Comparison of ENCODE assay signal across 21 cellular contexts in genomic region chr14:68981124-68981523, GRCh38. TPM values are rescaled to one million over a fixed set of nuclear protein-coding genes. Genes with fewer than 3 reads are reported as not detected.
A peak's percentile ranks its signal among the peaks of the same experiment; 100 is the strongest.
DNase-seq lines count a peak whose midpoint lies in the region; ATAC-seq, FAIRE-seq and TF ChIP-seq lines count a peak whose summit lies in the region.
"Had no signal": no experiment of that assay in that cellular context is flagged by ENCODE, and none has a peak within 500 bp of the region (broad histone marks: within the 10 kb centered on the region; RNA-seq: fewer than 3 reads in every experiment).

No MANE protein-coding gene starts in this region.

- no peak for FAIRE-seq in HTR-8/SVneo (lab: Jason Lieb, UNC)
- FAIRE-seq: G401.6, GM12878 had no signal

- intact Hi-C loops in activated naive CD4-positive, alpha-beta T cell treated with anti-CD3 and anti-CD28 coated beads for 36 hours (cut with micrococcal nuclease): loop anchor here (10.0 kb wide), 1 partner anchor 214 kb away; the partner anchor contains the start of gene EXD2
- intact Hi-C loops in naive thymus-derived CD4-positive, alpha-beta T cell (cut with micrococcal nuclease): loop anchor here in 1 of 2 donors (1.0 kb wide), 3 partner anchors 44 to 70 kb away; no protein-coding TSS in a partner anchor
- intact Hi-C loops in aorta (cut with DNase I): loop anchor here in 1 of 2 donors (5.0 kb wide), 1 partner anchor 106 kb away; no protein-coding TSS in a partner anchor

- peak; percentile 38 for DNase-seq in activated naive CD4-positive, alpha-beta T cell treated with anti-CD3 and anti-CD28 coated beads for 36 hours
- DNase-seq in activated naive CD4-positive, alpha-beta T cell treated with Interleukin-2 at 50 U/mL for 16 hours: no peak
- DNase-seq in naive thymus-derived CD4-positive, alpha-beta T cell: peak in 2 of 9 donors; percentile 19 to 35
- DNase-seq in aorta (no peak), 8988T (no peak), HTR-8/SVneo (ENCODE audit: insufficient read length, low spot score) (no peak)
- DNase-seq: activated B cell treated with CpG ODN at 0.5 μM for 24 hours; activated naive CD4-positive, alpha-beta T cell treated with anti-CD3 and anti-CD28 coated beads, Interleukin-2, amount 10 ng/mL, durations not matched to agents 7 days and 5 days; Caco-2; hypothalamus; KBM-7; kidney glomerular epithelial cell; NCI-H1105; RPMI8226; stimulated activated naive B cell treated with anti-CD40 and anti-IgM and Interleukin-4, amounts not matched to agents 10 μg/mL and 1 μg/mL and 100 μg/mL, for 72 hours had no signal

- H3K4me1 Mint-ChIP-seq in activated naive CD4-positive, alpha-beta T cell treated with anti-CD3 and anti-CD28 coated beads for 36 hours (ENCODE audit: low read depth): peaks cover 19% of the 10 kb centered on the region
- H3K4me1 Mint-ChIP-seq in brain: peaks cover 26% of the 10 kb centered on the region
- peaks cover 18 to 42% (median 33%) of the 10 kb centered on the region in 7 donors for H3K4me1 Mint-ChIP-seq in naive thymus-derived CD4-positive, alpha-beta T cell

- no peaks in the 10 kb centered on the region for H3K9me3 ChIP-seq in naive thymus-derived CD4-positive, alpha-beta T cell (ENCODE audit: control insufficient read depth in 2 of 3, low read length in 3 of 3)
- H3K9me3 ChIP-seq in aorta (ENCODE audit: control insufficient read depth, low read length): no peaks in the 10 kb centered on the region
- H3K9me3 ChIP-seq: breast epithelium, Caco-2 had no signal

- POLR2A ChIA-PET in naive thymus-derived CD4-positive, alpha-beta T cell (lab: Charles Lee): interaction anchor here (1.1 to 2.5 kb wide), 4 partner anchors 7 to 72 kb away, joined by 3 to 22 read pairs (median 7); no protein-coding TSS in a partner anchor

- H3K27me3 ChIP-seq in naive thymus-derived CD4-positive, alpha-beta T cell (ENCODE audit: control insufficient read depth in 2 of 2, insufficient read depth in 2 of 2, low read length in 2 of 2): no peaks in the 10 kb centered on the region
- H3K27me3 ChIP-seq in aorta (ENCODE audit: control insufficient read depth in 1 of 2, insufficient read depth in 2 of 2, low read length in 1 of 2): no peaks in the 10 kb centered on the region
- H3K27me3 ChIP-seq: breast epithelium had no signal

- no peaks in the 10 kb centered on the region for H3K27me3 Mint-ChIP-seq in activated naive CD4-positive, alpha-beta T cell treated with anti-CD3 and anti-CD28 coated beads for 36 hours (ENCODE audit: low read depth)
- peaks cover 15% of the 10 kb centered on the region for H3K27me3 Mint-ChIP-seq in brain
- H3K27me3 Mint-ChIP-seq in naive thymus-derived CD4-positive, alpha-beta T cell: peaks cover 0 to 38% (median 0%) of the 10 kb centered on the region in 5 donors

- H3K9me3 Mint-ChIP-seq in activated naive CD4-positive, alpha-beta T cell treated with anti-CD3 and anti-CD28 coated beads for 36 hours: no peaks in the 10 kb centered on the region
- H3K9me3 Mint-ChIP-seq in brain: peaks cover 0 to 2% (median 0%) of the 10 kb centered on the region in 5 experiments
- H3K9me3 Mint-ChIP-seq in naive thymus-derived CD4-positive, alpha-beta T cell: no peaks in the 10 kb centered on the region
- H3K9me3 Mint-ChIP-seq: activated B cell treated with CpG ODN at 0.5 μM for 24 hours; activated naive CD4-positive, alpha-beta T cell treated with anti-CD3 and anti-CD28 coated beads, Interleukin-2, amount 10 ng/mL, durations not matched to agents 7 days and 5 days; stimulated activated naive B cell treated with anti-CD40 and anti-IgM and Interleukin-4, amounts not matched to agents 10 μg/mL and 1 μg/mL and 100 μg/mL, for 72 hours had no signal

- H3K4me3 Mint-ChIP-seq in activated naive CD4-positive, alpha-beta T cell treated with anti-CD3 and anti-CD28 coated beads for 36 hours: no peak overlapping the region
- H3K4me3 Mint-ChIP-seq in brain: peak overlapping the region in 3 of 5 experiments; percentile 34 to 51 (median 44)
- peak overlapping the region in 4 of 10 donors; percentile 46 to 75 (median 56) for H3K4me3 Mint-ChIP-seq in naive thymus-derived CD4-positive, alpha-beta T cell
- H3K4me3 Mint-ChIP-seq: activated B cell treated with CpG ODN at 0.5 μM for 24 hours; activated naive CD4-positive, alpha-beta T cell treated with anti-CD3 and anti-CD28 coated beads, Interleukin-2, amount 10 ng/mL, durations not matched to agents 7 days and 5 days; stimulated activated naive B cell treated with anti-CD40 and anti-IgM and Interleukin-4, amounts not matched to agents 10 μg/mL and 1 μg/mL and 100 μg/mL, for 72 hours had no signal

- H3K36me3 ChIP-seq in naive thymus-derived CD4-positive, alpha-beta T cell (ENCODE audit: control insufficient read depth in 2 of 3, insufficient read depth in 3 of 3, low read length in 3 of 3): peaks cover 0 to 16% (median 0%) of the 10 kb centered on the region in 3 experiments
- H3K36me3 ChIP-seq in aorta (ENCODE audit: control insufficient read depth in 1 of 2, insufficient read depth in 2 of 2, low read length in 1 of 2): no peaks in the 10 kb centered on the region
- H3K36me3 ChIP-seq: breast epithelium had no signal

- no peak overlapping the region for H3K27ac ChIP-seq in naive thymus-derived CD4-positive, alpha-beta T cell (ENCODE audit: low read depth, low read length)
- H3K27ac ChIP-seq in aorta (ENCODE audit: low read depth in 1 of 2, low read length in 2 of 2): peak overlapping the region; percentile 22 to 82
- H3K27ac ChIP-seq: parathyroid adenoma had no signal

- no peak overlapping the region for H3K27ac Mint-ChIP-seq in activated naive CD4-positive, alpha-beta T cell treated with anti-CD3 and anti-CD28 coated beads for 36 hours
- H3K27ac Mint-ChIP-seq in brain: peak overlapping the region in 3 of 5 experiments; percentile 1 to 4 (median 1)
- peak overlapping the region in 7 of 9 donors; percentile 24 to 64 (median 57) for H3K27ac Mint-ChIP-seq in naive thymus-derived CD4-positive, alpha-beta T cell
- H3K27ac Mint-ChIP-seq: activated B cell treated with CpG ODN at 0.5 μM for 24 hours; activated naive CD4-positive, alpha-beta T cell treated with anti-CD3 and anti-CD28 coated beads, Interleukin-2, amount 10 ng/mL, durations not matched to agents 7 days and 5 days; stimulated activated naive B cell treated with anti-CD40 and anti-IgM and Interleukin-4, amounts not matched to agents 10 μg/mL and 1 μg/mL and 100 μg/mL, for 72 hours had no signal

- WGBS in aorta, 2 donors: 61 to 68% methylated on average over 4 of the region's 4 CpGs

- CTCF ChIA-PET in activated naive CD4-positive, alpha-beta T cell treated with anti-CD3 and anti-CD28 coated beads for 36 hours (lab: Charles Lee): interaction anchor here (1.1 to 1.2 kb wide), 2 partner anchors 8 to 68 kb away, joined by 3 to 4 read pairs; no protein-coding TSS in a partner anchor
- CTCF ChIA-PET in naive thymus-derived CD4-positive, alpha-beta T cell (lab: Charles Lee): interaction anchor here (1.0 to 1.6 kb wide), 3 partner anchors 12 to 68 kb away, joined by 4 to 5 read pairs (median 4); no protein-coding TSS in a partner anchor

- H3K36me3 Mint-ChIP-seq in activated naive CD4-positive, alpha-beta T cell treated with anti-CD3 and anti-CD28 coated beads for 36 hours (ENCODE audit: low read depth): peaks cover 2% of the 10 kb centered on the region
- no peaks in the 10 kb centered on the region for H3K36me3 Mint-ChIP-seq in brain
- peaks cover 0 to 5% (median 2%) of the 10 kb centered on the region in 5 donors for H3K36me3 Mint-ChIP-seq in naive thymus-derived CD4-positive, alpha-beta T cell
- H3K36me3 Mint-ChIP-seq: stimulated activated naive B cell treated with anti-CD40 and anti-IgM and Interleukin-4, amounts not matched to agents 10 μg/mL and 1 μg/mL and 100 μg/mL, for 72 hours had no signal

- peaks cover 5 to 17% of the 10 kb centered on the region in 2 donors for H3K4me1 ChIP-seq in naive thymus-derived CD4-positive, alpha-beta T cell (ENCODE audit: control insufficient read depth in 2 of 2, insufficient read depth in 2 of 2, low read length in 2 of 2)
- peaks cover 2 to 8% of the 10 kb centered on the region in 2 donors for H3K4me1 ChIP-seq in aorta (ENCODE audit: control insufficient read depth in 1 of 2, insufficient read depth in 2 of 2, low read length in 2 of 2)
- H3K4me1 ChIP-seq: parathyroid adenoma had no signal

- H3K4me3 ChIP-seq in naive thymus-derived CD4-positive, alpha-beta T cell (ENCODE audit: low read length): no peak overlapping the region
- no peak overlapping the region for H3K4me3 ChIP-seq in aorta (ENCODE audit: low read length in 2 of 2)
- H3K4me3 ChIP-seq: GM12878 had no signal

- no peak for TF ChIP-seq CTCF in brain (conservative IDR thresholded peaks at IDR 0.05)

- no peak for ATAC-seq in naive thymus-derived CD4-positive, alpha-beta T cell
- no peak for ATAC-seq in aorta (ENCODE audit: low FRiP score)
- no peak for ATAC-seq in HG03045 (IDR thresholded peaks at IDR 0.05; ENCODE audit: unreplicated experiment)
- ATAC-seq: GM12878; stimulated activated naive B cell treated with anti-CD40 and anti-IgM and Interleukin-4, amounts not matched to agents 10 μg/mL and 1 μg/mL and 100 μg/mL, for 72 hours had no signal

RNA-seq across cellular contexts. Expression of gene ACTN1, which starts 2.0 kb away (rescaled TPM):
- total RNA-seq in activated naive CD4-positive, alpha-beta T cell treated with anti-CD3 and anti-CD28 coated beads for 36 hours: 10 to 100 TPM; 79.7 to 80.6 TPM
- polyA plus RNA-seq in brain (ENCODE audit: insufficient read depth, low read depth, low replicate concordance) (84.2 TPM), aorta (100 to 1,000 TPM in 1 of 2 donors, 10 to 100 TPM in 1; 82.0 to 378 TPM)
- total RNA-seq in naive thymus-derived CD4-positive, alpha-beta T cell: 100 to 1,000 TPM in 4 of 5 experiments, 10 to 100 TPM in 1; 41.3 to 249 (median 227) TPM
- polyA plus RNA-seq in naive thymus-derived CD4-positive, alpha-beta T cell: 100 to 1,000 TPM; 188 to 390 TPM
- 1,000 to 10,000 TPM in 1 of 2 donors, 100 to 1,000 TPM in 1; 883 to 1,590 TPM for total RNA-seq in aorta
